ENCODE assay signal across 8 cellular contexts in the genomic region with DNA sequence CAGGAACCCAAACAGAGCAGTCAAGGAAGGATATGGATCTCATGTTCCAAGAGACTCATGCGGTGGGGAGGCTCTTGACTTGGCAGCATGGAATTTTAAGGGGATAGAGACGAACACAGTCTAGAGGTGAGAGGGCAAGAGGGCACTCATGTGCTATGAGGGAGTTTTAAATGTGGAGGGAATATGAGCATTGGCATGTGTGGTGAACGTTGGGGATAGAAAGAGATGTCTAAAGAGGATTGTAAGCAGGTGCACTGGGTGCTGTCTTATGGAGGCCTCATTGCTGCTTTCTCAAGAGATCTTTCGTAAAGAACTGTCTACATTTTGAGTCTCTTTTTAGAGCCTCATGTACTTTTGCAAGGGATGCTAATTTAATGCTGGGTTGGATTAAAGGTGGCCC.
"Had no signal": no experiment of that assay in that cellular context is flagged by ENCODE, and none has a peak within 500 bp of the region (broad histone marks: within the 10 kb centered on the region; RNA-seq: fewer than 3 reads in every experiment).

No MANE protein-coding gene starts in this region.

- FAIRE-seq: HepG2, HTR-8/SVneo had no signal

- DNase-seq: IMR-90, KBM-7, KG1 had no signal

- H3K4me1 Mint-ChIP-seq: IgD-negative memory B cell had no signal

- H3K4me3 Mint-ChIP-seq: IgD-negative memory B cell had no signal

- H3K27ac Mint-ChIP-seq: IgD-negative memory B cell had no signal

- H3K4me2 ChIP-seq: KMS-11 had no signal

- H3K27me3 Mint-ChIP-seq: IgD-negative memory B cell had no signal

- ATAC-seq: HepG2 had no signal

- H3K36me3 Mint-ChIP-seq: IgD-negative memory B cell had no signal

- H3K9ac ChIP-seq: KMS-11 had no signal

- H3K27ac ChIP-seq: HL-60, KMS-11 had no signal
